9 cellular contexts compared by ENCODE assay signal in the genomic region with DNA sequence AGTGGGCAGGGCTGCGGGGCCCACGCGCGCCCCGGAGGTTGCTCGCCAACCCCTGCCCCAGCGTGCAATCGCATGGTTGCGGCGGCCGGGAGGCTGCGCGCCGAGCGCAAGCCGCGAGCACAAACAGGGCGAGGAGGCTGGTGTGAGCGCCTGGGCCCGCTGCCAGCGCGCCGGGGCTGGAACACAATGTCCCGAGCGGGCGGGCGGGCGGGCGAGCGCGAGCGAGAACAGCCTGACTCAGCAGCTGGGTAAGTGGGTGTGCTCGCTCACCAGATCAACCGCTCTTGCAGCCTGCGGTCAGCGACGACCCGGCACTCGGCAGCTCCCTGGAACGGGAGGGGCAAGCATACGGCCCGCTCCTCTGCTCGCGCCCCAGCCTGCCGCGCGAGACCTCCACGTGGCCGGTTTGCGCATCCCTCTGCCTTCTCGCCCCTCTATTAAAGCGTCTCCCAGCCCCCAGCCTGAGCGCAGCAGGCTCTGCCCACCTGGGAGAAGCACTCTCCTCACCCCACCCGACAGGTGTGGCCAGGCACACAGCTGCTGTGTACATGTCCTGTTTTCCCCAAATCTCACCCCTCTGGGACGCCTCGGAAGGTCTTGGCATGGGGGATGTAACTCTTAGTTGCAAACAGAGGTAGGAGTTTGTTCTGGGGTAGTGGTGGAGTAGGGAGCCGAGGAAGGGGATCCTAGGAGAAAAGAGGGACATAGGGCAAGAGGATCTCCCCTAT. TPM values are rescaled to one million over a fixed set of nuclear protein-coding genes. Genes with fewer than 3 reads are reported as not detected.
DNase-seq lines count a peak whose midpoint lies in the region; ATAC-seq and TF ChIP-seq lines count a peak whose summit lies in the region.
"Had no signal": no experiment of that assay in that cellular context is flagged by ENCODE, and none has a peak within 500 bp of the region (broad histone marks: within the 10 kb centered on the region; RNA-seq: fewer than 3 reads in every experiment).

No MANE protein-coding gene starts in this region.

- peaks cover 16% of the 10 kb centered on the region; the same call in 1 of the 2 replicates for H3F3A ChIP-seq in PC-9 (ENCODE audit: insufficient read depth, low read depth)

- H3K36me3 ChIP-seq in PC-9 (ENCODE audit: low read depth), result no peaks in the 10 kb centered on the region
- no peaks in the 10 kb centered on the region for H3K36me3 ChIP-seq in esophagus (ENCODE audit: control insufficient read depth in 2 of 2, insufficient read depth in 2 of 2, low read length in 1 of 2)
- no peaks in the 10 kb centered on the region for H3K36me3 ChIP-seq in muscle layer of colon (ENCODE audit: insufficient read depth, low read length)

- H3K79me2 ChIP-seq in PC-9 (ENCODE audit: low read depth), result no peaks in the 10 kb centered on the region

- H3K36me3 Mint-ChIP-seq in CD4-positive, alpha-beta T cell (ENCODE audit: low read depth), result no peaks in the 10 kb centered on the region
- no peaks in the 10 kb centered on the region for H3K36me3 Mint-ChIP-seq in activated T-cell treated with anti-CD3 and anti-CD28 coated beads, Interleukin-2, amount 50 U/mL, for 4 hours (ENCODE audit: insufficient read depth)

- 1% methylated on average over 48 to 57 of the region's 57 CpGs for WGBS in esophagus, 2 donors

- H3K4me2 ChIP-seq in PC-9, result peak overlapping the region; percentile 100

- H3K27ac ChIP-seq in CD4-positive, alpha-beta T cell (ENCODE audit: low read depth, low read length), result peak overlapping the region; percentile 75
- H3K27ac ChIP-seq in PC-9, result no peak overlapping the region
- peak overlapping the region; percentile 100 for H3K27ac ChIP-seq in esophagus (ENCODE audit: low read depth in 2 of 2, low read length in 1 of 2)
- peak overlapping the region; percentile 99 for H3K27ac ChIP-seq in muscle layer of colon (ENCODE audit: low read depth, low read length)

- peak; percentile 70 to 88 (median 82) for DNase-seq in CD4-positive, alpha-beta T cell
- DNase-seq in HuH-7.5 (ENCODE audit: low spot score) (peak; percentile 59), PC-9 (peak; percentile 74 to 84)
- DNase-seq in activated T-cell treated with anti-CD3 and anti-CD28 coated beads, Interleukin-2, amount 50 U/mL, for 4 hours, result peak; percentile 81
- peak; percentile 88 for DNase-seq in stimulated activated CD8-positive, alpha-beta memory T cell treated with anti-CD3 and anti-CD28 coated beads, Interleukin-4, amount 100 ng/mL, for 48 hours

- H3K9me3 Mint-ChIP-seq in CD4-positive, alpha-beta T cell, result no peaks in the 10 kb centered on the region
- no peaks in the 10 kb centered on the region for H3K9me3 Mint-ChIP-seq in activated T-cell treated with anti-CD3 and anti-CD28 coated beads, Interleukin-2, amount 50 U/mL, for 4 hours

- H3K4me3 Mint-ChIP-seq in CD4-positive, alpha-beta T cell, result peak overlapping the region; percentile 96
- peak overlapping the region; percentile 75 for H3K4me3 Mint-ChIP-seq in activated T-cell treated with anti-CD3 and anti-CD28 coated beads, Interleukin-2, amount 50 U/mL, for 4 hours

- intact Hi-C loops in CD4-positive, alpha-beta T cell (cut with DNase I, micrococcal nuclease), result loop anchor here (2.0 to 5.0 kb wide), 3 partner anchors 15 to 1789 kb away; no protein-coding TSS in a partner anchor
- intact Hi-C loops in PC-9 (cut with micrococcal nuclease; ENCODE audit: unreplicated experiment), result no loop called here

- H2AFZ ChIP-seq in PC-9, result peak overlapping the region; percentile 97

- no peaks in the 10 kb centered on the region for H3K27me3 ChIP-seq in CD4-positive, alpha-beta T cell (ENCODE audit: control insufficient read depth, insufficient read depth, low read length)
- H3K27me3 ChIP-seq in PC-9 (ENCODE audit: insufficient read depth, low read depth), result no peaks in the 10 kb centered on the region
- no peaks in the 10 kb centered on the region for H3K27me3 ChIP-seq in esophagus (ENCODE audit: control insufficient read depth in 1 of 2, insufficient read depth in 2 of 2, low read length in 2 of 2)
- H3K27me3 ChIP-seq in muscle layer of colon (ENCODE audit: control insufficient read depth in 1 of 2, insufficient read depth in 2 of 2, low read length in 2 of 2), result no peaks in the 10 kb centered on the region

- CTCF ChIA-PET in CD4-positive, alpha-beta T cell (lab: Charles Lee), result interaction anchor here (0.7 to 5.8 kb wide), 14 partner anchors 9 to 141 kb away, joined by 3 to 24 read pairs (median 4); partner anchors contain the start of gene ARMC12
- CTCF ChIA-PET in PC-9 (lab: Charles Lee), result interaction anchor here (0.8 kb wide), 1 partner anchor 8 kb away, joined by 5 read pairs; no protein-coding TSS in a partner anchor

- peak overlapping the region; percentile 87 for H3K27ac Mint-ChIP-seq in CD4-positive, alpha-beta T cell

- peak; percentile 45 for ATAC-seq in CD4-positive, alpha-beta T cell (ENCODE audit: poor library complexity)
- ATAC-seq in GM19468 (IDR thresholded peaks at IDR 0.05; ENCODE audit: extremely low read depth, unreplicated experiment), result peak; percentile 28
- ATAC-seq in activated T-cell treated with anti-CD3 and anti-CD28 coated beads, Interleukin-2, amount 50 U/mL, for 4 hours, result peak; percentile 55 to 57

- no peaks in the 10 kb centered on the region for H3K9me2 ChIP-seq in PC-9 (ENCODE audit: insufficient read depth)

- H3K27me3 Mint-ChIP-seq in CD4-positive, alpha-beta T cell, result no peaks in the 10 kb centered on the region
- H3K27me3 Mint-ChIP-seq in activated T-cell treated with anti-CD3 and anti-CD28 coated beads, Interleukin-2, amount 50 U/mL, for 4 hours (ENCODE audit: low read depth), result no peaks in the 10 kb centered on the region

- H3K4me1 ChIP-seq in PC-9 (replicated peaks; ENCODE audit: insufficient read depth) (peaks cover 24% of the 10 kb centered on the region), esophagus (ENCODE audit: control insufficient read depth in 2 of 2, insufficient read depth in 2 of 2, low read length in 1 of 2) (peaks cover 3 to 43% of the 10 kb centered on the region in 2 donors), muscle layer of colon (ENCODE audit: insufficient read depth, low read length) (peaks cover 64% of the 10 kb centered on the region)

- peak overlapping the region; percentile 86 for H3K9ac ChIP-seq in muscle layer of colon (ENCODE audit: low read length)

- H3K4me3 ChIP-seq in PC-9 (peak overlapping the region; percentile 74), esophagus (ENCODE audit: low read depth in 1 of 2, low read length in 2 of 2) (peak overlapping the region; percentile 33 to 55), muscle layer of colon (ENCODE audit: low read depth in 1 of 2, low read length in 2 of 2) (peak overlapping the region; percentile 47 to 62)

- no peaks in the 10 kb centered on the region for H4K20me1 ChIP-seq in PC-9 (ENCODE audit: insufficient read depth)

- H3K9me3 ChIP-seq in CD4-positive, alpha-beta T cell (ENCODE audit: control insufficient read depth, low read length), result no peaks in the 10 kb centered on the region
- H3K9me3 ChIP-seq in PC-9 (ENCODE audit: insufficient read depth, low read depth) (no peaks in the 10 kb centered on the region), esophagus (ENCODE audit: control insufficient read depth in 2 of 2, insufficient read depth in 1 of 2, low read depth in 1 of 2, low read length in 1 of 2) (no peaks in the 10 kb centered on the region), muscle layer of colon (ENCODE audit: low read length) (no peaks in the 10 kb centered on the region)

- H3K4me1 Mint-ChIP-seq in CD4-positive, alpha-beta T cell (ENCODE audit: low read depth), result peaks cover 97% of the 10 kb centered on the region
- peaks cover 87% of the 10 kb centered on the region for H3K4me1 Mint-ChIP-seq in activated T-cell treated with anti-CD3 and anti-CD28 coated beads, Interleukin-2, amount 50 U/mL, for 4 hours (ENCODE audit: low read depth)

- TF ChIP-seq CTCF in CD4-positive, alpha-beta T cell (IDR thresholded peaks at IDR 0.05), result no peak
- no peak for TF ChIP-seq CTCF in PC-9 (conservative IDR thresholded peaks at IDR 0.05)

- no TSS peak for BruUV-seq in PC-9 (replicated peaks; lab: Mats Ljungman, UMichigan)

- POLR2A ChIA-PET in CD4-positive, alpha-beta T cell (lab: Charles Lee), result interaction anchor here (0.6 to 8.0 kb wide), 19 partner anchors 8 to 137 kb away, joined by 3 to 96 read pairs (median 5); partner anchors contain the start of gene FKBP5
- POLR2A ChIA-PET in PC-9 (lab: Charles Lee; ENCODE audit: unreplicated experiment), result interaction anchor here (0.6 kb wide), 1 partner anchor 425 kb away, joined by 4 read pairs; no protein-coding TSS in a partner anchor

RNA-seq across cellular contexts. Expression of gene ARMC12, which starts 8.7 kb away (rescaled TPM):
- total RNA-seq in CD4-positive, alpha-beta T cell, result 1 to 10 TPM; 1.9 to 2.8 TPM
- total RNA-seq in PC-9 (2021), result 0.35 and 0.57 TPM in 2 replicates
- total RNA-seq in activated T-cell treated with anti-CD3 and anti-CD28 coated beads, Interleukin-2, amount 50 U/mL, for 4 hours, result under 1 TPM in 2 of 3 donors, not detected in 1; 0.32 to 0.43 TPM
- under 1 TPM; 0.27 to 0.96 TPM for polyA plus RNA-seq in esophagus
- total RNA-seq: glomerular endothelial cell had no signal

RNA-seq across cellular contexts. Expression of gene FKBP5, which starts 39.4 kb away (rescaled TPM):
- total RNA-seq in CD4-positive, alpha-beta T cell, result 10 to 100 TPM; 72.6 to 75.9 TPM
- 3.9 and 5.0 TPM in 2 replicates for total RNA-seq in PC-9 (2021)
- total RNA-seq in activated T-cell treated with anti-CD3 and anti-CD28 coated beads, Interleukin-2, amount 50 U/mL, for 4 hours, result 10 to 100 TPM; 46.5 to 62.3 (median 59.9) TPM
- polyA plus RNA-seq in esophagus, result 10 to 100 TPM; 32.8 to 45.9 TPM

RNA-seq across cellular contexts. Expression of gene CLPSL2, which starts 48.3 kb away (rescaled TPM):
- total RNA-seq in CD4-positive, alpha-beta T cell, result not detected
- 0.76 TPM in 1 of 2 replicates, not detected in the other for total RNA-seq in PC-9 (2021)
- not detected for total RNA-seq in activated T-cell treated with anti-CD3 and anti-CD28 coated beads, Interleukin-2, amount 50 U/mL, for 4 hours
- not detected for polyA plus RNA-seq in esophagus
- total RNA-seq: glomerular endothelial cell had no signal

RNA-seq across cellular contexts. Expression of gene CLPSL1, which starts 52.7 kb away (rescaled TPM):
- total RNA-seq in CD4-positive, alpha-beta T cell, result not detected
- not detected in 2 replicates for total RNA-seq in PC-9 (2021)
- not detected for total RNA-seq in activated T-cell treated with anti-CD3 and anti-CD28 coated beads, Interleukin-2, amount 50 U/mL, for 4 hours
- polyA plus RNA-seq in esophagus, result not detected
- total RNA-seq: glomerular endothelial cell had no signal
